ENCODE assay signal across 1 cellular context in the genomic region with DNA sequence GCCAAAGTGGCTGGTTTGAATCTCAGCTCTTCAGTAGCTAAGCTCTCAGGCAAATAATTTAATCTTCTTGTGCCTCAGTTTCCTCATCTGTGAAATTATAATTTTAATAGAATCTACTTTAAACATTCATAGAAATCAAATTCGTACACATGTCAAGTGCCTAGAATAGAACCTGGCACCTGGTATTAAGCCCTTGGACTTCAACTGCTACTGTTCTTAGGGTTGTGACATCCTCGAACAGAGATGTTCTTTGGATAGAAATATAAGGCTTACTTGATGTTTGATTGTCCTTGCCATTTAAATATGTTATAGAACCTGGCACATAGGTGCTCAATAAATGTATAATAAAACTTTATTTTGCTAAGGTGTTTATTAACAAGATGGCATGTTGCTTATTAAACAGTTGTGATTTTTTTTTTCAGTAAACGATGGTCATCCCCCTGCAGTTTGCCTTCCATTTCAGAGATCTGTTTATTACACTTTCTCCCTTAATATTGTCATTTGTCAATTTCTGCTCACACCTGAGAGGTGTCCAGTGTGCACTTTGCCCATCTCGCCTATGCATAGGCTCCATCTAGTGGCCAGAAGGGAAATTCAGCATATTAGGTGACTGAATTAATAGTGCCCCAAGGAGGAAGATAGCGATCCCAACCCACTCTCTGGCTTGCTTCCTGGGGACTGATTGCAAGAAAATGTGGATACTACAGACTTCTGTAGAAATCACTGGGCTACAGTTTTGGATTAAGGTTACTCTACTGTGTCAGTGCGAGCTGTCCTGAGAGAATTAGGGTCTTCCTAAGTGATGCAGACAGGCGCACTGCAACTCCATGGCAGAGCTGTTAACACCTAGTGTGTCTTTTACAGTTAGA.
TF ChIP-seq lines count a peak whose summit lies in the region.

No MANE protein-coding gene starts in this region.

TF ChIP-seq in GM23338, 12 proteins besides CTCF, POLR2A, EP300 and RAD21 (continued from another document):
- no peak for TF ChIP-seq ZNF462 (CRISPR knock-in tag; IDR thresholded peaks at IDR 0.05)
- TF ChIP-seq EZH2phosphoT487 (IDR thresholded peaks at IDR 0.05; ENCODE audit: unreplicated experiment) = no peak
- no peak for TF ChIP-seq ZNF114 (CRISPR knock-in tag; IDR thresholded peaks at IDR 0.05)
